1 cellular context compared by ENCODE assay signal in the genomic region with DNA sequence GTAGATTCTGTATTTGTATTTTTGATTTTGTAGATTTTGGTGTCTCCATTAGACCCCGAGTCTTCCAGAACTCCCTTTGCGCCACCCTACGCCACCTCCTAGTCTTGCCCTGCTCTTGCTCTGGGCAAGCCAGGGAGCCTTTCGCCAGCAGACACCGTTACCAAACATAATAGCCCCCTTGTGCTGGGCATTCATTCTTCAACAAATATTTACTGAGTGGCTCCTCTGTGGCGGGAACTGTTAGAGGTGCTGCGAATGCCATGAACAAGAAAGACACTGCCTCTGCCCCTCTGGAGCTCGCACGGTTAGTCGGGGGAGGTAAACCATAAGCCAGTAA.
TF ChIP-seq lines count a peak whose summit lies in the region.

No MANE protein-coding gene starts in this region.

TF ChIP-seq in H1, 55 proteins besides CTCF, POLR2A, EP300 and RAD21:
- TF ChIP-seq BACH1 (IDR thresholded peaks at IDR 0.05; ENCODE audit: low read length): no peak
- TF ChIP-seq SIRT6 (IDR thresholded peaks at IDR 0.05; ENCODE audit: low read length): no peak
- no peak for TF ChIP-seq SRF (IDR thresholded peaks at IDR 0.05; ENCODE audit: low read depth, low read length)
- TF ChIP-seq, protein P1, sequence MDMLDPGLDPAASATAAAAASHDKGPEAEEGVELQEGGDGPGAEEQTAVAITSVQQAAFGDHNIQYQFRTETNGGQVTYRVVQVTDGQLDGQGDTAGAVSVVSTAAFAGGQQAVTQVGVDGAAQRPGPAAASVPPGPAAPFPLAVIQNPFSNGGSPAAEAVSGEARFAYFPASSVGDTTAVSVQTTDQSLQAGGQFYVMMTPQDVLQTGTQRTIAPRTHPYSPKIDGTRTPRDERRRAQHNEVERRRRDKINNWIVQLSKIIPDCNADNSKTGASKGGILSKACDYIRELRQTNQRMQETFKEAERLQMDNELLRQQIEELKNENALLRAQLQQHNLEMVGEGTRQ (IDR thresholded peaks at IDR 0.05; ENCODE audit: low read length): no peak
- no peak for TF ChIP-seq EGR1 (IDR thresholded peaks at IDR 0.05; ENCODE audit: borderline replicate concordance, low read depth, low read length)
- TF ChIP-seq FOSL1 (IDR thresholded peaks at IDR 0.05; ENCODE audit: insufficient read depth, low read depth, low read length): no peak
- no peak for TF ChIP-seq ASH2L (IDR thresholded peaks at IDR 0.05; ENCODE audit: low read length)
- TF ChIP-seq, protein P2, sequence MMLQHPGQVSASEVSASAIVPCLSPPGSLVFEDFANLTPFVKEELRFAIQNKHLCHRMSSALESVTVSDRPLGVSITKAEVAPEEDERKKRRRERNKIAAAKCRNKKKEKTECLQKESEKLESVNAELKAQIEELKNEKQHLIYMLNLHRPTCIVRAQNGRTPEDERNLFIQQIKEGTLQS (IDR thresholded peaks at IDR 0.05; ENCODE audit: insufficient read depth, low read depth, low read length): no peak
- TF ChIP-seq, protein P3, sequence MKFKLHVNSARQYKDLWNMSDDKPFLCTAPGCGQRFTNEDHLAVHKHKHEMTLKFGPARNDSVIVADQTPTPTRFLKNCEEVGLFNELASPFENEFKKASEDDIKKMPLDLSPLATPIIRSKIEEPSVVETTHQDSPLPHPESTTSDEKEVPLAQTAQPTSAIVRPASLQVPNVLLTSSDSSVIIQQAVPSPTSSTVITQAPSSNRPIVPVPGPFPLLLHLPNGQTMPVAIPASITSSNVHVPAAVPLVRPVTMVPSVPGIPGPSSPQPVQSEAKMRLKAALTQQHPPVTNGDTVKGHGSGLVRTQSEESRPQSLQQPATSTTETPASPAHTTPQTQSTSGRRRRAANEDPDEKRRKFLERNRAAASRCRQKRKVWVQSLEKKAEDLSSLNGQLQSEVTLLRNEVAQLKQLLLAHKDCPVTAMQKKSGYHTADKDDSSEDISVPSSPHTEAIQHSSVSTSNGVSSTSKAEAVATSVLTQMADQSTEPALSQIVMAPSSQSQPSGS (IDR thresholded peaks at IDR 0.05; ENCODE audit: low read length): no peak
- TF ChIP-seq SP1 (IDR thresholded peaks at IDR 0.05; ENCODE audit: low read depth, low read length): no peak
- no peak for TF ChIP-seq SAP30 (IDR thresholded peaks at IDR 0.05; ENCODE audit: insufficient read depth, insufficient replicate concordance, low read length)
- no peak for TF ChIP-seq CTBP2 (IDR thresholded peaks at IDR 0.05; ENCODE audit: borderline replicate concordance, insufficient read depth, insufficient read length, low read length)
- no peak for TF ChIP-seq TBP (IDR thresholded peaks at IDR 0.05; ENCODE audit: low read depth, low read length)
- no peak for TF ChIP-seq SP4 (IDR thresholded peaks at IDR 0.05; ENCODE audit: low read length)
TF ChIP-seq in H1: peak in this region for 0.
